ENCODE assay signal across 27 cellular contexts in genomic region chr4:93657527-93657926, GRCh38.
DNase-seq lines count a peak whose midpoint lies in the region; ATAC-seq and TF ChIP-seq lines count a peak whose summit lies in the region.
"Had no signal": no experiment of that assay in that cellular context is flagged by ENCODE, and none has a peak within 500 bp of the region (broad histone marks: within the 10 kb centered on the region; RNA-seq: fewer than 3 reads in every experiment).

No MANE protein-coding gene starts in this region.

- TF ChIP-seq CTCF in type B pancreatic cell (conservative IDR thresholded peaks at IDR 0.05) (no peak), lower lobe of right lung (IDR thresholded peaks at IDR 0.05) (no peak)

- H3K4me1 ChIP-seq in lower lobe of right lung = no peaks in the 10 kb centered on the region
- H3K4me1 ChIP-seq: Peyer's patch, tibial artery had no signal

- no peaks in the 10 kb centered on the region for H3K9me3 ChIP-seq in lower lobe of right lung
- H3K9me3 ChIP-seq: Peyer's patch, SJSA1, tibial artery had no signal

- H3K27ac Mint-ChIP-seq in type B pancreatic cell = no peak overlapping the region
- H3K27ac Mint-ChIP-seq: activated T-cell treated with anti-CD3 and anti-CD28 coated beads, Interleukin-2, amount 50 U/mL, for 72 hours; CD8-positive, alpha-beta T cell; T-helper 17 cell had no signal

- no peaks in the 10 kb centered on the region for H3K27me3 Mint-ChIP-seq in type B pancreatic cell
- H3K27me3 Mint-ChIP-seq: stimulated activated naive CD8-positive, alpha-beta T cell treated with anti-CD3 and anti-CD28 coated beads, Interleukin-15, amount 100 ng/mL, for 72 hours; T-helper 17 cell had no signal

- peak; percentile 78 for ATAC-seq in GM18868 (IDR thresholded peaks at IDR 0.05; ENCODE audit: unreplicated experiment)
- peak; percentile 54 for ATAC-seq in GM21619 (IDR thresholded peaks at IDR 0.05; ENCODE audit: unreplicated experiment)
- ATAC-seq in HG03097 (IDR thresholded peaks at IDR 0.05; ENCODE audit: low FRiP score, unreplicated experiment) = peak; percentile 64
- no peak for ATAC-seq in lower lobe of right lung
- ATAC-seq: activated T-cell treated with anti-CD3 and anti-CD28 coated beads, Interleukin-2, amount 50 U/mL, for 72 hours; CD8-positive, alpha-beta T cell; left cardiac atrium; stimulated activated naive CD8-positive, alpha-beta T cell treated with anti-CD3 and anti-CD28 coated beads, Interleukin-15, amount 100 ng/mL, for 72 hours; T-helper 17 cell had no signal

- no peaks in the 10 kb centered on the region for H3K9me3 Mint-ChIP-seq in type B pancreatic cell
- H3K9me3 Mint-ChIP-seq: stimulated activated naive CD8-positive, alpha-beta T cell treated with anti-CD3 and anti-CD28 coated beads, Interleukin-15, amount 100 ng/mL, for 72 hours had no signal

- H3K27ac ChIP-seq in lower lobe of right lung = no peak overlapping the region
- H3K27ac ChIP-seq: cardiac muscle cell, Peyer's patch, SJSA1, tibial artery had no signal

- H3K27me3 ChIP-seq in lower lobe of right lung (ENCODE audit: low read depth) = no peaks in the 10 kb centered on the region
- H3K27me3 ChIP-seq: cardiac muscle cell, Peyer's patch, SJSA1, tibial artery had no signal

- intact Hi-C loops in lower lobe of right lung (cut with DNase I) = no loop called here

- no peak overlapping the region for H3K4me3 ChIP-seq in lower lobe of right lung
- H3K4me3 ChIP-seq: cardiac muscle cell, Peyer's patch, SJSA1, tibial artery had no signal

- no peak overlapping the region for H3K4me3 Mint-ChIP-seq in type B pancreatic cell
- H3K4me3 Mint-ChIP-seq: activated T-cell treated with anti-CD3 and anti-CD28 coated beads, Interleukin-2, amount 50 U/mL, for 72 hours; CD8-positive, alpha-beta T cell; stimulated activated naive CD8-positive, alpha-beta T cell treated with anti-CD3 and anti-CD28 coated beads, Interleukin-15, amount 100 ng/mL, for 72 hours; T-helper 17 cell had no signal

- H3K36me3 Mint-ChIP-seq in type B pancreatic cell = no peaks in the 10 kb centered on the region
- H3K36me3 Mint-ChIP-seq: CD8-positive, alpha-beta T cell had no signal

- no peaks in the 10 kb centered on the region for H3K4me1 Mint-ChIP-seq in type B pancreatic cell (ENCODE audit: unreplicated experiment)
- H3K4me1 Mint-ChIP-seq: stimulated activated naive CD8-positive, alpha-beta T cell treated with anti-CD3 and anti-CD28 coated beads, Interleukin-15, amount 100 ng/mL, for 72 hours; T-helper 17 cell had no signal

- DNase-seq in midbrain (lab: John Stamatoyannopoulos, UW) (peak; percentile 28), type B pancreatic cell (ENCODE audit: extremely low spot score, unreplicated experiment) (no peak), lower lobe of right lung (no peak), NCI-H526 (lab: John Stamatoyannopoulos, UW) (no peak)
- DNase-seq: activated CD4-positive, alpha-beta T cell treated with anti-CD3 and anti-CD28 coated beads for 4 hours; activated naive CD4-positive, alpha-beta T cell treated with anti-CD3 and anti-CD28 coated beads, Interleukin-2, amount 50 U/mL, for 16 hours; activated T-cell treated with anti-CD3 and anti-CD28 coated beads, Interleukin-2, amount 50 U/mL, for 72 hours; CD8-positive, alpha-beta T cell; dermis blood vessel endothelial cell; GDM1; glutamatergic neuron; GOT3; left cardiac atrium; mesenchymal stem cell; NCI-H1417; NCI-H510A treated with DMSO at 0.1 percent for 48 hours; Peyer's patch; retina; stimulated activated CD4-positive, alpha-beta T cell treated with anti-CD3 and anti-CD28 coated beads, Interleukin-4, amount 100 ng/mL, for 24 hours; stimulated activated naive CD8-positive, alpha-beta T cell treated with anti-CD3 and anti-CD28 coated beads, Interleukin-15, amount 100 ng/mL, for 72 hours; T-helper 17 cell; tibial artery had no signal

- H3K36me3 ChIP-seq in lower lobe of right lung = no peaks in the 10 kb centered on the region
- H3K36me3 ChIP-seq: cardiac muscle cell, Peyer's patch, SJSA1, tibial artery had no signal

Comparison
In these comparisons a context has a peak if more than half of its experiments do, and no peak if none do; other contexts are left out.
1. ATAC-seq: peak in GM18868 (single experiment), GM21619 (single experiment) and HG03097 (single experiment); none in lower lobe of right lung (0 of 2).